In the genomic region with DNA sequence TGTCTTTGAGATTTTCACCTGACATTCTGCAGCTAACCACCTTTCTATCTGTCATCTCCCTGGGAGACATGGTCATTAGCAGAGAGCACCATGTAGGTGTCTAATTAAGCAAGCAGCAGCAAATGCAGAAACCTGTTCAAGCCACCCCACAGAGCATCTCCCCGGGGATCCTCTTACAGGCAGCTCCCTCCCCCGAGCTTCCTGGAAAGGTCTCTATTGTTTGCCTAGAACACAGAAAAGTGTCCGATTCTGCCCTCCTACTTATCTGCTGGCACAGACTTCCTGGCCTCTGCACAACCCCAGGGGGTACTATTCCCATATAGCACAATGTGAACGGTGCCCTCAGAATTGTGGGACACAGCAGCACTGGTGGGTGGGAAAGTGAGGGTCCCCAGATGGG, we compare ENCODE assay signal across 1 cellular context.
TF ChIP-seq lines count a peak whose summit lies in the region.

No MANE protein-coding gene starts in this region.

TF ChIP-seq in IMR-90, 13 proteins besides CTCF, POLR2A, EP300 and RAD21 (continued from another document):
- TF ChIP-seq ELK1 (IDR thresholded peaks at IDR 0.05; ENCODE audit: borderline replicate concordance, low read depth, low read length) (no peak), MAFK (IDR thresholded peaks at IDR 0.05; ENCODE audit: low read depth, low read length) (no peak), MXI1 (IDR thresholded peaks at IDR 0.05; ENCODE audit: borderline replicate concordance, low read depth, low read length) (no peak), MAZ (IDR thresholded peaks at IDR 0.05; ENCODE audit: borderline replicate concordance, low read depth, low read length) (no peak), CEBPB (IDR thresholded peaks at IDR 0.05; ENCODE audit: low read depth, low read length) (no peak), RFX5 (IDR thresholded peaks at IDR 0.05; ENCODE audit: low read depth, low read length) (no peak), BHLHE40 (IDR thresholded peaks at IDR 0.05; ENCODE audit: low read depth, low read length) (no peak), CHD1 (IDR thresholded peaks at IDR 0.05; ENCODE audit: low read depth, low read length) (no peak), NFE2L2 (IDR thresholded peaks at IDR 0.05; ENCODE audit: low read depth, low read length) (no peak), SMC3 (IDR thresholded peaks at IDR 0.05; ENCODE audit: low read depth, low read length) (no peak), FOS (IDR thresholded peaks at IDR 0.05; ENCODE audit: low read depth, low read length) (no peak)
